1 cellular context compared by ENCODE assay signal in the genomic region with DNA sequence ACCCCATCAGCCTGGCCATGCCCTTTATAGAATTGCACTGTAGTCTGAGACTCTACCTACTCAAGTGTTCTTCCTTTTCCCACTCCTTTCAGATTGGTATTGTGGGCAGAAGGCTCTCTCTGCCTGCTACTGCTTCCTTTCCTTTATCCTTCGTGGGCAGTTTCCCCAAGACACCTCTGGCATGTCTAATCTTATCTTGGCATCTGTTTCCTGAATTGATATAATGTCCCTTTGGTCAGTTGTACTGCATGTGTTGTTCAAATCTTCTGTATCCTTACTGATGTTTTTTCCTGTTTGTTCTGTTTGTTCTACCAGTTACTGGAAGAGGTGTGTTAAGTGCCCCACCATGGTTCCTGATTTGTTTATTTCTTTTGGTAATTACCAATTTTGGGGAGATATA.
TF ChIP-seq lines count a peak whose summit lies in the region.

No MANE protein-coding gene starts in this region.

TF ChIP-seq in H1, 55 proteins besides CTCF, POLR2A, EP300 and RAD21:
- no peak for TF ChIP-seq BRCA1 (IDR thresholded peaks at IDR 0.05; ENCODE audit: low read depth, low read length)
- TF ChIP-seq JUN (IDR thresholded peaks at IDR 0.05; ENCODE audit: low read depth, low read length) = no peak
- no peak for TF ChIP-seq BACH1 (IDR thresholded peaks at IDR 0.05; ENCODE audit: low read length)
- TF ChIP-seq, protein P1, sequence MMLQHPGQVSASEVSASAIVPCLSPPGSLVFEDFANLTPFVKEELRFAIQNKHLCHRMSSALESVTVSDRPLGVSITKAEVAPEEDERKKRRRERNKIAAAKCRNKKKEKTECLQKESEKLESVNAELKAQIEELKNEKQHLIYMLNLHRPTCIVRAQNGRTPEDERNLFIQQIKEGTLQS (IDR thresholded peaks at IDR 0.05; ENCODE audit: insufficient read depth, low read depth, low read length) = no peak
- no peak for TF ChIP-seq GABPA (IDR thresholded peaks at IDR 0.05; ENCODE audit: borderline replicate concordance, insufficient read depth, low read length)
- no peak for TF ChIP-seq SIX5 (IDR thresholded peaks at IDR 0.05; ENCODE audit: low read depth, low read length)
- TF ChIP-seq NANOG (IDR thresholded peaks at IDR 0.05; ENCODE audit: insufficient read depth, low read depth, low read length, poor library complexity, severe bottlenecking) = no peak
- no peak for TF ChIP-seq KDM4A (IDR thresholded peaks at IDR 0.05; ENCODE audit: low read depth, low read length, severe bottlenecking)
